8 cellular contexts compared by ENCODE assay signal in genomic region chrX:64394874-64395567, GRCh38. TPM values are rescaled to one million over a fixed set of nuclear protein-coding genes. Genes with fewer than 3 reads are reported as not detected.
DNase-seq lines count a peak whose midpoint lies in the region; ATAC-seq lines count a peak whose summit lies in the region.

TSS of gene MTMR8 (minus strand) at chrX:64395452. CDS start at chrX:64395363, 89 bp downstream.

- ATAC-seq in GM18858 (IDR thresholded peaks at IDR 0.05; ENCODE audit: unreplicated experiment) (peak; percentile 79), HG03025 (IDR thresholded peaks at IDR 0.05; ENCODE audit: low FRiP score, unreplicated experiment) (peak; percentile 90)

- peak; percentile 41 for DNase-seq in NCI-H2227 treated with DMSO at 0.1 percent for 48 hours (lab: John Stamatoyannopoulos, UW)
- DNase-seq in activated CD4-positive, alpha-beta T cell treated with anti-CD3 and anti-CD28 coated beads, Interleukin-2, amount 50 U/mL, for 48 hours, result peak; percentile 79 to 83
- peak; percentile 62 for DNase-seq in effector CD8-positive, alpha-beta T cell (lab: John Stamatoyannopoulos, UW)
- peak; percentile 91 for DNase-seq in mesenteric fat pad (ENCODE audit: low spot score)
- peak; percentile 48 for DNase-seq in stimulated activated CD8-positive, alpha-beta memory T cell treated with anti-CD3 and anti-CD28 coated beads, Interleukin-12 subunit alpha, Interleukin-12 subunit beta, amount 100 ng/mL, for 4 hours (ENCODE audit: low read depth)
- DNase-seq in NCI-H226, result no peak

RNA-seq across cellular contexts. Expression of gene MTMR8, which starts in this region (rescaled TPM):
- 2.5 TPM for total RNA-seq in mesenteric fat pad
